In the genomic region with DNA sequence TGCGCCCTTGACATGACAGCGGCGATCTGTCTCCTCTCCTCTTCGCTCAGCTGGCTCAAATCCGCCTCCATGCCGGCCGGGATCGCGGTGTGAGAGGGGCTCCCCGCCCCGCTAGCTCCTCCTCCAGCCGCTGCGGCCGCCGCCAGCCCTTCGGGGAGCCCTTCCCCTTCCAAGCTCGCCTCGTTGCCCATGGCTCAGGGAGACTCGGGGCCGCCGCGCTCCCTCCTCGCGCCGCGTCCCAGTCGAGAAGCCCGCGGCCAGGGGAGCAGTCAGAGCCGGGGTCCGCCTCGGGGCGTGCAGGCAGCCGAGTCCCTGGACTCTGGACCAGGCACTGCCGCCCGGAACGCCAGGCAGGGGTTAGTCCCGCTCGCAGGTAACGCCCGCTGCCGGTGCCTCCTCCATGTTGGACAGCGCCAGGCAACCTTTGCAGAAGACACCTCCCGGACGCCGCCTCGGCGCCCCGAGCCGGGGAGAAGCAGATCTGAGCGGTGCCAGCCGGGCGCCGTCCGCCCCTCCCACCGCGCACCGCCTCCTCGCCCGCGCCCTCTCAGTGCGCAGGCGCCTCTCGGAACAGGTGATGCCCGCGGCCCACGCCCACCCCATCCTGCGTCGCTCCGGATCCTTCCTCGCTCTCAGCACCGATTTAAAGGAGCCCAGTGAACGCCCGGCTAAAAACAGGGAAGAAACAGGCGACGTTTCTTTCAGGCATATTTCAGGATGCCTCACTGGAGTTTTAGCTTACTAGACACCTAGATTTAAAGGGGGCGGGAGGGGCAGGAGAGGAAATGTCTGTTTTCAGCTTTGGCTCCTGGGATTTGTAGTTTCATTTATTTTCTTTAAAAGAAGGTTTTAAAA, we compare ENCODE assay signal across 8 cellular contexts. TPM values are rescaled to one million over a fixed set of nuclear protein-coding genes. Genes with fewer than 3 reads are reported as not detected.
DNase-seq lines count a peak whose midpoint lies in the region; ATAC-seq, FAIRE-seq and TF ChIP-seq lines count a peak whose summit lies in the region.

A gene with protein sequence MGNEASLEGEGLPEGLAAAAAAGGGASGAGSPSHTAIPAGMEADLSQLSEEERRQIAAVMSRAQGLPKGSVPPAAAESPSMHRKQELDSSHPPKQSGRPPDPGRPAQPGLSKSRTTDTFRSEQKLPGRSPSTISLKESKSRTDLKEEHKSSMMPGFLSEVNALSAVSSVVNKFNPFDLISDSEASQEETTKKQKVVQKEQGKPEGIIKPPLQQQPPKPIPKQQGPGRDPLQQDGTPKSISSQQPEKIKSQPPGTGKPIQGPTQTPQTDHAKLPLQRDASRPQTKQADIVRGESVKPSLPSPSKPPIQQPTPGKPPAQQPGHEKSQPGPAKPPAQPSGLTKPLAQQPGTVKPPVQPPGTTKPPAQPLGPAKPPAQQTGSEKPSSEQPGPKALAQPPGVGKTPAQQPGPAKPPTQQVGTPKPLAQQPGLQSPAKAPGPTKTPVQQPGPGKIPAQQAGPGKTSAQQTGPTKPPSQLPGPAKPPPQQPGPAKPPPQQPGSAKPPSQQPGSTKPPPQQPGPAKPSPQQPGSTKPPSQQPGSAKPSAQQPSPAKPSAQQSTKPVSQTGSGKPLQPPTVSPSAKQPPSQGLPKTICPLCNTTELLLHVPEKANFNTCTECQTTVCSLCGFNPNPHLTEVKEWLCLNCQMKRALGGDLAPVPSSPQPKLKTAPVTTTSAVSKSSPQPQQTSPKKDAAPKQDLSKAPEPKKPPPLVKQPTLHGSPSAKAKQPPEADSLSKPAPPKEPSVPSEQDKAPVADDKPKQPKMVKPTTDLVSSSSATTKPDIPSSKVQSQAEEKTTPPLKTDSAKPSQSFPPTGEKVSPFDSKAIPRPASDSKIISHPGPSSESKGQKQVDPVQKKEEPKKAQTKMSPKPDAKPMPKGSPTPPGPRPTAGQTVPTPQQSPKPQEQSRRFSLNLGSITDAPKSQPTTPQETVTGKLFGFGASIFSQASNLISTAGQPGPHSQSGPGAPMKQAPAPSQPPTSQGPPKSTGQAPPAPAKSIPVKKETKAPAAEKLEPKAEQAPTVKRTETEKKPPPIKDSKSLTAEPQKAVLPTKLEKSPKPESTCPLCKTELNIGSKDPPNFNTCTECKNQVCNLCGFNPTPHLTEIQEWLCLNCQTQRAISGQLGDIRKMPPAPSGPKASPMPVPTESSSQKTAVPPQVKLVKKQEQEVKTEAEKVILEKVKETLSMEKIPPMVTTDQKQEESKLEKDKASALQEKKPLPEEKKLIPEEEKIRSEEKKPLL (N-terminal part only) (minus strand): TSS at position 483 of the 855 bp plus-strand sequence. CDS start 292 bp downstream, at position 191.

- no peaks in the 10 kb centered on the region for H3K9me3 Mint-ChIP-seq in activated naive CD8-positive, alpha-beta T cell treated with anti-CD3 and anti-CD28 coated beads for 36 hours

- WGBS in pancreas, 2 donors: 0 to 1% methylated on average over 72 to 77 of the region's 77 CpGs
- WGBS in urinary bladder: under 1% methylated on average over 77 of the region's 77 CpGs

- H3K36me3 ChIP-seq in Peyer's patch (no peaks in the 10 kb centered on the region), cardiac muscle cell (no peaks in the 10 kb centered on the region), pancreas (no peaks in the 10 kb centered on the region), urinary bladder (ENCODE audit: insufficient read depth) (no peaks in the 10 kb centered on the region)

- H3K4me1 ChIP-seq in Peyer's patch: peaks cover 0 to 6% (median 0%) of the 10 kb centered on the region in 4 donors
- no peaks in the 10 kb centered on the region for H3K4me1 ChIP-seq in cardiac muscle cell (ENCODE audit: low read depth)
- peaks cover 0 to 11% (median 0%) of the 10 kb centered on the region in 3 donors for H3K4me1 ChIP-seq in pancreas
- H3K4me1 ChIP-seq in urinary bladder (ENCODE audit: insufficient read depth): no peaks in the 10 kb centered on the region

- peaks cover 6% of the 10 kb centered on the region for H3K4me1 Mint-ChIP-seq in activated naive CD8-positive, alpha-beta T cell treated with anti-CD3 and anti-CD28 coated beads for 36 hours

- TF ChIP-seq CTCF in Peyer's patch (IDR thresholded peaks at IDR 0.05): peak in 1 of 6 experiments; percentile 8
- no peak for TF ChIP-seq CTCF in cardiac muscle cell (IDR thresholded peaks at IDR 0.05; ENCODE audit: low read depth, low read length)
- no peak for TF ChIP-seq CTCF in pancreas (IDR thresholded peaks at IDR 0.05)

- H3K9me3 ChIP-seq in Peyer's patch (no peaks in the 10 kb centered on the region), cardiac muscle cell (ENCODE audit: low read depth) (no peaks in the 10 kb centered on the region), pancreas (no peaks in the 10 kb centered on the region)

- H3K27me3 ChIP-seq in Peyer's patch (no peaks in the 10 kb centered on the region), cardiac muscle cell (no peaks in the 10 kb centered on the region), pancreas (no peaks in the 10 kb centered on the region)

- H3K27ac ChIP-seq in Peyer's patch (peak within 1 kb of the TSS in 3 of 4 donors; percentile 53 to 93 (median 86)), cardiac muscle cell (peak within 1 kb of the TSS; percentile 13), pancreas (peak within 1 kb of the TSS; percentile 72 to 94 (median 92)), urinary bladder (ENCODE audit: low read depth) (no peak within 1 kb of the TSS)

- in situ Hi-C loops in KBM-7 (cut with MboI; ENCODE audit: low pct_unique_long_range_greater_than_20kb, low sequenced_read_pairs): no loop called here

- peak; percentile 93 for DNase-seq in DMS153 (lab: John Stamatoyannopoulos, UW)
- DNase-seq in KBM-7: peak; percentile 78
- DNase-seq in Peyer's patch: peak; percentile 17 to 95 (median 91)
- DNase-seq in activated naive CD8-positive, alpha-beta T cell treated with anti-CD3 and anti-CD28 coated beads for 36 hours: peak; percentile 80
- peak; percentile 42 to 93 for DNase-seq in cardiac muscle cell (ENCODE audit: low read depth in 1 of 2, low spot score in 1 of 2)
- peak; percentile 88 to 96 (median 93) for DNase-seq in pancreas

- no peaks in the 10 kb centered on the region for H3K36me3 Mint-ChIP-seq in activated naive CD8-positive, alpha-beta T cell treated with anti-CD3 and anti-CD28 coated beads for 36 hours

- H3K27me3 Mint-ChIP-seq in activated naive CD8-positive, alpha-beta T cell treated with anti-CD3 and anti-CD28 coated beads for 36 hours: peaks cover 36% of the 10 kb centered on the region

- ATAC-seq in GM21786 (IDR thresholded peaks at IDR 0.05; ENCODE audit: unreplicated experiment): peak; percentile 92
- peak; percentile 94 to 99 (median 98) for ATAC-seq in pancreas

- H3K4me3 Mint-ChIP-seq in activated naive CD8-positive, alpha-beta T cell treated with anti-CD3 and anti-CD28 coated beads for 36 hours: peak within 1 kb of the TSS; percentile 58

- peak within 1 kb of the TSS; percentile 35 to 79 (median 50) for H3K4me3 ChIP-seq in Peyer's patch
- H3K4me3 ChIP-seq in cardiac muscle cell: peak within 1 kb of the TSS; percentile 50
- H3K4me3 ChIP-seq in pancreas: peak within 1 kb of the TSS; percentile 60 to 87 (median 72)
- peak within 1 kb of the TSS; percentile 55 for H3K4me3 ChIP-seq in urinary bladder (ENCODE audit: low read depth, low read length)

- intact Hi-C loops in pancreas (cut with DNase I): no loop called here

- H3K27ac Mint-ChIP-seq in activated naive CD8-positive, alpha-beta T cell treated with anti-CD3 and anti-CD28 coated beads for 36 hours: no peak within 1 kb of the TSS

- no peak for FAIRE-seq in pancreas (lab: Jason Lieb, UNC)

- peak; percentile 42 to 56 for TF ChIP-seq POLR2A in Peyer's patch (IDR thresholded peaks at IDR 0.05)

RNA-seq across cellular contexts. Expression of the gene that starts here (rescaled TPM):
- 10 to 100 TPM in 3 of 4 donors, 1 to 10 TPM in 1; 6.6 to 70.7 (median 33.9) TPM for total RNA-seq in Peyer's patch
- not detected for total RNA-seq in activated naive CD8-positive, alpha-beta T cell treated with anti-CD3 and anti-CD28 coated beads for 36 hours
- 0.67 and 1.1 TPM in 2 replicates for total RNA-seq in cardiac muscle cell
- 0.34 and 0.77 TPM in 2 replicates for polyA plus RNA-seq in cardiac muscle cell
- total RNA-seq in pancreas: 1 to 10 TPM; 3.1 to 5.6 (median 4.6) TPM
- 1 to 10 TPM; 1.9 to 5.1 TPM for polyA plus RNA-seq in pancreas
- total RNA-seq in urinary bladder: 6.5 TPM
- 0.57 TPM for polyA plus RNA-seq in urinary bladder

Comparison
In these comparisons a context has a peak if more than half of its experiments do, and no peak if none do; other contexts are left out.
1. Peak in DNase-seq in activated naive CD8-positive, alpha-beta T cell treated with anti-CD3 and anti-CD28 coated beads for 36 hours; RNA of the gene not detected or under 1 TPM.